16 cellular contexts compared by ENCODE assay signal in genomic region chr3:177551431-177551836, GRCh38.
DNase-seq lines count a peak whose midpoint lies in the region; ATAC-seq and TF ChIP-seq lines count a peak whose summit lies in the region.
"Had no signal": no experiment of that assay in that cellular context is flagged by ENCODE, and none has a peak within 500 bp of the region (broad histone marks: within the 10 kb centered on the region; RNA-seq: fewer than 3 reads in every experiment).

No MANE protein-coding gene starts in this region.

- CTCF ChIA-PET in CD8-positive, alpha-beta T cell (lab: Charles Lee) = interaction anchor here (0.9 to 1.9 kb wide), 4 partner anchors 30 to 137 kb away, joined by 3 to 4 read pairs (median 3); no protein-coding TSS in a partner anchor
- CTCF ChIA-PET in T-cell (lab: Charles Lee) = interaction anchor here in 1 of 2 donors (0.6 kb wide), 1 partner anchor 405 kb away, joined by 3 read pairs; no protein-coding TSS in a partner anchor

- no peak overlapping the region for H3K4me3 ChIP-seq in CD8-positive, alpha-beta T cell (ENCODE audit: low read depth, low read length)
- no peak overlapping the region for H3K4me3 ChIP-seq in esophagus squamous epithelium
- H3K4me3 ChIP-seq: breast epithelium, left lung, psoas muscle had no signal

- no peak overlapping the region; the same call in 1 of the 2 replicates for H3K27ac ChIP-seq in C4-2B
- H3K27ac ChIP-seq in CD8-positive, alpha-beta T cell (ENCODE audit: low read depth, low read length) = no peak overlapping the region
- H3K27ac ChIP-seq in esophagus squamous epithelium = peak overlapping the region in 3 of 4 donors; percentile 9 to 65 (median 58)
- H3K27ac ChIP-seq: breast epithelium, left lung, psoas muscle, VCaP had no signal

- POLR2A ChIA-PET in CD8-positive, alpha-beta T cell (lab: Charles Lee) = interaction anchor here (2.2 kb wide), 1 partner anchor 12 kb away, joined by 8 read pairs; no protein-coding TSS in a partner anchor
- POLR2A ChIA-PET in T-cell (lab: Charles Lee) = interaction anchor here in 1 of 2 donors (0.6 to 1.0 kb wide), 2 partner anchors 13 to 54 kb away, joined by 3 to 4 read pairs; no protein-coding TSS in a partner anchor

- no peak for DNase-seq in CD8-positive, alpha-beta T cell
- DNase-seq in T-cell (peak in 9 of 34 experiments; percentile 2 to 28 (median 10)), esophagus squamous epithelium (lab: John Stamatoyannopoulos, UW) (no peak), GOT3 (lab: John Stamatoyannopoulos, UW) (no peak), NCI-H2196 (lab: John Stamatoyannopoulos, UW; ENCODE audit: unreplicated experiment) (no peak)
- DNase-seq in stimulated activated CD4-positive, alpha-beta T cell treated with anti-CD3 and anti-CD28 coated beads, Interleukin-12 subunit alpha, Interleukin-12 subunit beta, amount 100 ng/mL, for 4 hours = no peak
- DNase-seq: GDM1, left lung, naive B cell, NCI-H226, PC-3, psoas muscle had no signal

- intact Hi-C loops in CD8-positive, alpha-beta T cell (cut with DNase I, micrococcal nuclease) = loop anchor here in 1 of 2 experiments (5.0 kb wide), 3 partner anchors 46 to 194 kb away; no protein-coding TSS in a partner anchor
- intact Hi-C loops in esophagus squamous epithelium (cut with DNase I) = no loop called here

- ATAC-seq in CD8-positive, alpha-beta T cell = peak; percentile 58
- peak; percentile 73 to 81 (median 76) for ATAC-seq in T-cell (replicated peaks in 1 of 4)
- ATAC-seq: left lung, PC-3, psoas muscle had no signal

- H3K27me3 ChIP-seq in CD8-positive, alpha-beta T cell (ENCODE audit: insufficient read depth, low read length) = no peaks in the 10 kb centered on the region
- H3K27me3 ChIP-seq in esophagus squamous epithelium = no peaks in the 10 kb centered on the region
- H3K27me3 ChIP-seq: breast epithelium, left lung had no signal

- 53 to 86% methylated on average over 4 of the region's 4 CpGs for WGBS in esophagus squamous epithelium, 2 donors

- H3K36me3 ChIP-seq in CD8-positive, alpha-beta T cell (ENCODE audit: insufficient read depth, low read length) = no peaks in the 10 kb centered on the region
- H3K36me3 ChIP-seq in esophagus squamous epithelium = no peaks in the 10 kb centered on the region
- H3K36me3 ChIP-seq: breast epithelium, left lung had no signal

- peak overlapping the region; percentile 83 for H3K27ac Mint-ChIP-seq in CD8-positive, alpha-beta T cell
- H3K27ac Mint-ChIP-seq in T-cell = peak overlapping the region; percentile 80 to 95
- H3K27ac Mint-ChIP-seq: type B pancreatic cell had no signal

- peak; percentile 6; the same call in 1 of the 2 replicates for TF ChIP-seq CTCF in C4-2B (conservative IDR thresholded peaks at IDR 0.05)
- TF ChIP-seq CTCF in CD8-positive, alpha-beta T cell (IDR thresholded peaks at IDR 0.05) = no peak
- peak in 1 of 6 experiments; percentile 9 for TF ChIP-seq CTCF in esophagus squamous epithelium (IDR thresholded peaks at IDR 0.05)

- peak overlapping the region; percentile 42 for H3K4me3 Mint-ChIP-seq in CD8-positive, alpha-beta T cell
- peak overlapping the region in 2 of 3 donors; percentile 57 to 68 for H3K4me3 Mint-ChIP-seq in T-cell
- H3K4me3 Mint-ChIP-seq: naive B cell, type B pancreatic cell had no signal

- H3K36me3 Mint-ChIP-seq in CD8-positive, alpha-beta T cell = no peaks in the 10 kb centered on the region
- no peaks in the 10 kb centered on the region for H3K36me3 Mint-ChIP-seq in T-cell
- H3K36me3 Mint-ChIP-seq: naive B cell, type B pancreatic cell had no signal

- H3K9me3 ChIP-seq in CD8-positive, alpha-beta T cell (ENCODE audit: low read length) = no peaks in the 10 kb centered on the region
- H3K9me3 ChIP-seq in esophagus squamous epithelium = no peaks in the 10 kb centered on the region
- H3K9me3 ChIP-seq: breast epithelium, left lung, psoas muscle had no signal

- peaks cover 40% of the 10 kb centered on the region for H3K4me1 ChIP-seq in CD8-positive, alpha-beta T cell (ENCODE audit: insufficient read depth, low read length)
- peaks cover 5 to 60% (median 25%) of the 10 kb centered on the region in 3 donors for H3K4me1 ChIP-seq in esophagus squamous epithelium
- H3K4me1 ChIP-seq: psoas muscle had no signal

- no peaks in the 10 kb centered on the region for H3K27me3 Mint-ChIP-seq in CD8-positive, alpha-beta T cell (ENCODE audit: low read depth)
- H3K27me3 Mint-ChIP-seq in T-cell = no peaks in the 10 kb centered on the region
- H3K27me3 Mint-ChIP-seq: naive B cell had no signal

- TF ChIP-seq POLR2A in esophagus squamous epithelium (IDR thresholded peaks at IDR 0.05) = no peak

- H3K4me1 Mint-ChIP-seq in CD8-positive, alpha-beta T cell (ENCODE audit: low read depth) = peaks cover 85% of the 10 kb centered on the region
- peaks cover 82 to 88% (median 86%) of the 10 kb centered on the region in 3 donors for H3K4me1 Mint-ChIP-seq in T-cell

- no peaks in the 10 kb centered on the region for H3K9me3 Mint-ChIP-seq in CD8-positive, alpha-beta T cell
- H3K9me3 Mint-ChIP-seq in T-cell = no peaks in the 10 kb centered on the region
- H3K9me3 Mint-ChIP-seq: naive B cell had no signal

Comparison
In these comparisons a context has a peak if more than half of its experiments do, and no peak if none do; other contexts are left out.
1. H3K27ac ChIP-seq: peak in esophagus squamous epithelium (3 of 4); none in C4-2B (single experiment) and CD8-positive, alpha-beta T cell (single experiment).